33 cellular contexts compared by ENCODE assay signal in genomic region chr15:52698514-52698913, GRCh38.
"Had no signal": no experiment of that assay in that cellular context is flagged by ENCODE, and none has a peak within 500 bp of the region (broad histone marks: within the 10 kb centered on the region; RNA-seq: fewer than 3 reads in every experiment).

No MANE protein-coding gene starts in this region.

- FAIRE-seq: RCC 7860 had no signal

- ATAC-seq: activated CD8-positive, alpha-beta memory T cell treated with anti-CD3 and anti-CD28 coated beads, Interleukin-2, amount 10 ng/mL, durations not matched to agents 7 days and 5 days; activated naive CD8-positive, alpha-beta T cell treated with anti-CD3 and anti-CD28 coated beads, Interleukin-2, amount 50 U/mL, for 24 hours had no signal

- H3K4me2 ChIP-seq: PC-9 had no signal

- H3K27ac ChIP-seq: brain microvascular endothelial cell, PC-9, RWPE1, SK-N-MC, WERI-Rb-1 had no signal

- H2AFZ ChIP-seq: PC-9 had no signal

- H3K27me3 ChIP-seq: brain microvascular endothelial cell had no signal

- DNase-seq: activated CD4-positive, alpha-beta memory T cell treated with anti-CD3 and anti-CD28 coated beads, Interleukin-2, amount 10 ng/mL, durations not matched to agents 7 days and 5 days; activated CD4-positive, alpha-beta T cell treated with anti-CD3 and anti-CD28 coated beads for 1 hour; activated CD4-positive, alpha-beta T cell treated with anti-CD3 and anti-CD28 coated beads for 48 hours; activated CD4-positive, CD25-positive, alpha-beta regulatory T cell; activated CD8-positive, alpha-beta memory T cell treated with anti-CD3 and anti-CD28 coated beads for 24 hours; activated CD8-positive, alpha-beta memory T cell treated with anti-CD3 and anti-CD28 coated beads, Interleukin-2, amount 10 ng/mL, durations not matched to agents 7 days and 5 days; activated CD8-positive, alpha-beta memory T cell treated with anti-CD3 and anti-CD28 coated beads, Interleukin-2, amount 50 U/mL, for 48 hours; activated effector memory CD4-positive, alpha-beta T cell treated with Interleukin-2 at 50 U/mL for 16 hours; activated naive CD4-positive, alpha-beta T cell treated with anti-CD3 and anti-CD28 coated beads, Interleukin-2, amount 10 ng/mL, durations not matched to agents 7 days and 5 days; activated naive CD8-positive, alpha-beta T cell treated with anti-CD3 and anti-CD28 coated beads, Interleukin-2, amount 50 U/mL, for 24 hours; activated T-cell treated with anti-CD3 and anti-CD28 coated beads, Interleukin-2, amount 50 U/mL, for 48 hours; amniotic stem cell; aorta; brain microvascular endothelial cell; central memory CD4-positive, alpha-beta T cell; Kasumi-1; KBM-7; NCI-H1092 treated with DMSO at 0.1 percent for 48 hours; NCI-H1417; NCI-H146; NCI-H187; NCI-H2029 treated with DMSO at 0.1 percent for 48 hours; NCI-H2107; NCI-H2171; NCI-H510A; NCI-H748 treated with DMSO at 0.1 percent for 48 hours; NK-92 treated with Interleukin-12 subunit alpha and Interleukin-12 subunit beta, amount 100 ng/mL, for 24 hours; PC-9; Right ventricle myocardium superior; WERI-Rb-1 had no signal

- H3K36me3 ChIP-seq: brain microvascular endothelial cell, WERI-Rb-1 had no signal

- H3K4me3 ChIP-seq: PC-9, SK-N-MC had no signal
